ENCODE assay signal across 8 cellular contexts in the genomic region with DNA sequence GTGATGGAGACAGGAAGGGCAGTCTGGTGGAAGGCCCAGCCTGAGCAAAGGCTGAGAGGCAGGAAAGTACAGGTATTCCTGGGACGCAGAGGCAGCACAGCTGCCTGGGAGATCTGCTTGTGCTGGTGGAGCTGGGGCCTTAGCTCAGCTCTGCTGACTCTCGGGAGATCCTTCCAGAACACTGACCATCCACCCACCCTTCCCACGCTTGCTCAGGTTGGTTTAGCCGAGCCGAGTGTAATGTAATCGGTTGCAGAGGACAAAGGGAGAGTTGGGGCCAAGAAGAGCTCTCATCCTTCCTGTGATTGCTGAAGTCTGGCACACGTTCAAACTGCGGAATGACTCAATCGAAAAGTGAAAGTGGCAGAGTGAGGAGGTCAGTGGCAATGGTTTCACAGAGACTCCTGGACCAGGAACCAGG. TPM values are rescaled to one million over a fixed set of nuclear protein-coding genes. Genes with fewer than 3 reads are reported as not detected.
A peak's percentile ranks its signal among the peaks of the same experiment; 100 is the strongest.
DNase-seq lines count a peak whose midpoint lies in the region; ATAC-seq and TF ChIP-seq lines count a peak whose summit lies in the region.

No MANE protein-coding gene starts in this region.

- peaks cover 0 to 43% (median 34%) of the 10 kb centered on the region in 4 donors for H3K4me1 ChIP-seq in sigmoid colon

- intact Hi-C loops in sigmoid colon (cut with DNase I): no loop called here

- TF ChIP-seq EP300 in sigmoid colon (IDR thresholded peaks at IDR 0.05): no peak

- 10 to 38% methylated on average over 9 of the region's 9 CpGs for WGBS in sigmoid colon, 2 donors

- no peaks in the 10 kb centered on the region for H3K9me3 ChIP-seq in sigmoid colon

- ATAC-seq in GM19324 (IDR thresholded peaks at IDR 0.05; ENCODE audit: low FRiP score, unreplicated experiment): peak; percentile 28
- peak; percentile 33 for ATAC-seq in esophagus mucosa
- ATAC-seq in GM21526 (IDR thresholded peaks at IDR 0.05; ENCODE audit: low FRiP score, unreplicated experiment): no peak
- no peak for ATAC-seq in GM21786 (IDR thresholded peaks at IDR 0.05; ENCODE audit: unreplicated experiment)
- ATAC-seq in activated CD4-positive, CD25-positive, alpha-beta regulatory T cell treated with anti-CD3 and anti-CD28 coated beads, Interleukin-2, amount 50 U/mL, for 24 hours: no peak

- H3K4me3 ChIP-seq in sigmoid colon: no peak overlapping the region

- TF ChIP-seq CTCF in sigmoid colon (IDR thresholded peaks at IDR 0.05): no peak

- no peaks in the 10 kb centered on the region for H3K27me3 ChIP-seq in sigmoid colon

- H3K36me3 ChIP-seq in sigmoid colon: no peaks in the 10 kb centered on the region

- no peak for TF ChIP-seq POLR2A in sigmoid colon (IDR thresholded peaks at IDR 0.05)

- DNase-seq in NCI-H69 (lab: John Stamatoyannopoulos, UW) (peak; percentile 19), sigmoid colon (peak; percentile 85)
- DNase-seq in stimulated activated naive CD4-positive, alpha-beta T cell treated with Interleukin-2 at 50 U/mL for 16 hours (lab: John Stamatoyannopoulos, UW): no peak

- H3K27ac ChIP-seq in sigmoid colon: peak overlapping the region in 3 of 4 donors; percentile 12 to 50 (median 44)

RNA-seq across cellular contexts. Expression of a gene that starts 43.1 kb away (rescaled TPM):
- 6.4 TPM for total RNA-seq in esophagus mucosa
- total RNA-seq in sigmoid colon: under 1 TPM in 1 of 4 donors, not detected in 3; 0.28 TPM
- polyA plus RNA-seq in sigmoid colon: under 1 TPM in 1 of 3 donors, not detected in 2; 0.04 TPM

RNA-seq across cellular contexts. Expression of a gene that starts 55.5 kb away (rescaled TPM):
- total RNA-seq in esophagus mucosa (0.80 TPM), sigmoid colon (1 to 10 TPM in 3 of 4 donors, under 1 TPM in 1; 0.54 to 8.3 (median 3.0) TPM)
- polyA plus RNA-seq in sigmoid colon: 1 to 10 TPM in 2 of 3 donors, under 1 TPM in 1; 0.46 to 2.4 (median 1.8) TPM

Comparison
In these comparisons a context has a peak if more than half of its experiments do, and no peak if none do; other contexts are left out.
1. ATAC-seq: peak in GM19324 (single experiment) and esophagus mucosa (single experiment); none in GM21526 (single experiment), GM21786 (single experiment) and activated CD4-positive, CD25-positive, alpha-beta regulatory T cell treated with anti-CD3 and anti-CD28 coated beads, Interleukin-2, amount 50 U/mL, for 24 hours (0 of 2).